In genomic region chr17:43114101-43114691, GRCh38 we compare ENCODE assay signal across 20 cellular contexts.
"Had no signal": no experiment of that assay in that cellular context is flagged by ENCODE, and none has a peak within 500 bp of the region (broad histone marks: within the 10 kb centered on the region; RNA-seq: fewer than 3 reads in every experiment).

No MANE protein-coding gene starts in this region.

- DNase-seq: activated B cell treated with CpG ODN at 0.5 μM for 24 hours; activated CD4-positive, alpha-beta T cell treated with anti-CD3 and anti-CD28 coated beads for 48 hours; activated CD8-positive, alpha-beta memory T cell treated with anti-CD3 and anti-CD28 coated beads, Interleukin-2, amount 50 U/mL, for 48 hours; activated effector memory CD4-positive, alpha-beta T cell treated with Interleukin-2 at 50 U/mL for 16 hours; activated naive CD4-positive, alpha-beta T cell treated with anti-CD3 and anti-CD28 coated beads, Interleukin-2, amount 10 ng/mL, durations not matched to agents 7 days and 5 days; activated T-cell treated with anti-CD3 and anti-CD28 coated beads, Interleukin-2, amount 50 U/mL, for 48 hours; cerebellar nuclear complex; cortex of kidney; erythroblast; kidney; mesendoderm; naive thymus-derived CD8-positive, alpha-beta T cell; stimulated activated CD4-positive, alpha-beta T cell treated with anti-CD3 and anti-CD28 coated beads, Interleukin-1b, Interleukin-23, amount 100 ng/mL, for 48 hours; stimulated activated CD8-positive, alpha-beta memory T cell treated with anti-CD3 and anti-CD28 coated beads, Interleukin-4, amount 100 ng/mL, for 48 hours; stimulated activated naive CD4-positive, alpha-beta T cell; substantia nigra; uterus had no signal

- H3K36me3 ChIP-seq: tibial nerve, uterus had no signal

- H3K4me3 ChIP-seq: tibial nerve, uterus had no signal

- H3K4me1 ChIP-seq: parathyroid adenoma, tibial nerve, uterus had no signal

- H3K9me3 ChIP-seq: neutrophil, tibial nerve, uterus had no signal

- H3K9me3 Mint-ChIP-seq: activated B cell treated with CpG ODN at 0.5 μM for 24 hours; activated naive CD4-positive, alpha-beta T cell treated with anti-CD3 and anti-CD28 coated beads, Interleukin-2, amount 10 ng/mL, durations not matched to agents 7 days and 5 days; naive thymus-derived CD8-positive, alpha-beta T cell had no signal

- H3K27me3 ChIP-seq: neutrophil, tibial nerve, uterus had no signal

- H3K27ac Mint-ChIP-seq: activated B cell treated with CpG ODN at 0.5 μM for 24 hours; activated naive CD4-positive, alpha-beta T cell treated with anti-CD3 and anti-CD28 coated beads, Interleukin-2, amount 10 ng/mL, durations not matched to agents 7 days and 5 days; naive thymus-derived CD8-positive, alpha-beta T cell had no signal

- H3K4me3 Mint-ChIP-seq: activated B cell treated with CpG ODN at 0.5 μM for 24 hours; activated naive CD4-positive, alpha-beta T cell treated with anti-CD3 and anti-CD28 coated beads, Interleukin-2, amount 10 ng/mL, durations not matched to agents 7 days and 5 days; naive thymus-derived CD8-positive, alpha-beta T cell had no signal

- H3K4me1 Mint-ChIP-seq: activated B cell treated with CpG ODN at 0.5 μM for 24 hours; activated naive CD4-positive, alpha-beta T cell treated with anti-CD3 and anti-CD28 coated beads, Interleukin-2, amount 10 ng/mL, durations not matched to agents 7 days and 5 days; naive thymus-derived CD8-positive, alpha-beta T cell had no signal

- H3K27me3 Mint-ChIP-seq: activated B cell treated with CpG ODN at 0.5 μM for 24 hours; activated naive CD4-positive, alpha-beta T cell treated with anti-CD3 and anti-CD28 coated beads, Interleukin-2, amount 10 ng/mL, durations not matched to agents 7 days and 5 days; naive thymus-derived CD8-positive, alpha-beta T cell had no signal
